In the genomic region with DNA sequence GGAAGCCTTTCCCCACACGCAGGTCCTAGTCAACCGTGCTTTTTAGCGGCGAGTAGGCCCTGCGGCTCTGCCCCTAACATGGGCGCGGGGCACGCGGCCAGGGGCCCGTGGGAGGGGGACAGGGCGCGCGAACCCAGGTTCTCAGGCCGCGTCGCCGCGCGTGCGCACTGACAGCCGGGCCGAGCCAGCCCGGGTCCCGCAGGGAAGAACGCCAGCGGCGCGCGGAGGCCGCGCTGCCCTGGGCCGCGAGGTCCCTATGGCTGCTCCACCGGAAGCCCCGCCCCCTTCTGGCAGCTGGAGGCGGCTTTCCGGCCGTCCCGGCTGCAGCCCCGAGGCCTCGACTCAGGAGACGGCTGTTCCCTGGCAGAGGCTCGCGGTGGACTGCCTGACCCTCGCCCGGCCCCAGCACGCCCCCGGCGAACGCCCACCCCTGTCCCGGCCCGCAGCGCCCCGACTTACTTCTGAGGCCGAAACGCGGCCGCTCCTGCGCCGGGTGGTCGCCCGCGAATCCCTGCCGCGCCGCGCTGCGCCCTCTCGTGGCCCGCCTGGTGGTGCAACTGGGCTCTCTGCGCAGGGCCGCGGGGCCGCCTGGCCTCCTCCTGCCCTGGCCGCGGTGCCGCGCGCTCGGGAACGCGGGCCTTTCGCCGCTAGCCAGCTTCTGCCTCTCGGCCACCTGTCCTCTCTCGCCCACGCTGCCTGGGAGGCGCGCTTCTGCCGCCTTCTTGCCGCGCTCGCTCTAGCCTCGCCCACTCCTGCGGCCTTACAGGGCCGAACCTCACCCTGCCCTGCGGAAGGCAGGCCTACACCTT, we compare ENCODE assay signal across 1 cellular context.
TF ChIP-seq lines count a peak whose summit lies in the region.

No MANE protein-coding gene starts in this region.

TF ChIP-seq in HepG2, 621 proteins besides CTCF, POLR2A, EP300 and RAD21 (continued from another document and continues in another):
- TF ChIP-seq, protein P1, sequence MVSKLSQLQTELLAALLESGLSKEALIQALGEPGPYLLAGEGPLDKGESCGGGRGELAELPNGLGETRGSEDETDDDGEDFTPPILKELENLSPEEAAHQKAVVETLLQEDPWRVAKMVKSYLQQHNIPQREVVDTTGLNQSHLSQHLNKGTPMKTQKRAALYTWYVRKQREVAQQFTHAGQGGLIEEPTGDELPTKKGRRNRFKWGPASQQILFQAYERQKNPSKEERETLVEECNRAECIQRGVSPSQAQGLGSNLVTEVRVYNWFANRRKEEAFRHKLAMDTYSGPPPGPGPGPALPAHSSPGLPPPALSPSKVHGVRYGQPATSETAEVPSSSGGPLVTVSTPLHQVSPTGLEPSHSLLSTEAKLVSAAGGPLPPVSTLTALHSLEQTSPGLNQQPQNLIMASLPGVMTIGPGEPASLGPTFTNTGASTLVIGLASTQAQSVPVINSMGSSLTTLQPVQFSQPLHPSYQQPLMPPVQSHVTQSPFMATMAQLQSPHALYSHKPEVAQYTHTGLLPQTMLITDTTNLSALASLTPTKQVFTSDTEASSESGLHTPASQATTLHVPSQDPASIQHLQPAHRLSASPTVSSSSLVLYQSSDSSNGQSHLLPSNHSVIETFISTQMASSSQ (IDR thresholded peaks at IDR 0.05; ENCODE audit: low read depth): no peak
- TF ChIP-seq, protein P1 (CRISPR knock-in tag; IDR thresholded peaks at IDR 0.05; ENCODE audit: borderline replicate concordance): 0 out of 2 replicates have a peak, but pooled peaks have one; percentile 30
- TF ChIP-seq BRD4 (CRISPR knock-in tag; IDR thresholded peaks at IDR 0.05): peak; percentile 12; the same call in 1 of the 2 replicates
- peak; percentile 91 for TF ChIP-seq ZNF589 (CRISPR knock-in tag; conservative IDR thresholded peaks at IDR 0.05)
- TF ChIP-seq, protein P2, sequence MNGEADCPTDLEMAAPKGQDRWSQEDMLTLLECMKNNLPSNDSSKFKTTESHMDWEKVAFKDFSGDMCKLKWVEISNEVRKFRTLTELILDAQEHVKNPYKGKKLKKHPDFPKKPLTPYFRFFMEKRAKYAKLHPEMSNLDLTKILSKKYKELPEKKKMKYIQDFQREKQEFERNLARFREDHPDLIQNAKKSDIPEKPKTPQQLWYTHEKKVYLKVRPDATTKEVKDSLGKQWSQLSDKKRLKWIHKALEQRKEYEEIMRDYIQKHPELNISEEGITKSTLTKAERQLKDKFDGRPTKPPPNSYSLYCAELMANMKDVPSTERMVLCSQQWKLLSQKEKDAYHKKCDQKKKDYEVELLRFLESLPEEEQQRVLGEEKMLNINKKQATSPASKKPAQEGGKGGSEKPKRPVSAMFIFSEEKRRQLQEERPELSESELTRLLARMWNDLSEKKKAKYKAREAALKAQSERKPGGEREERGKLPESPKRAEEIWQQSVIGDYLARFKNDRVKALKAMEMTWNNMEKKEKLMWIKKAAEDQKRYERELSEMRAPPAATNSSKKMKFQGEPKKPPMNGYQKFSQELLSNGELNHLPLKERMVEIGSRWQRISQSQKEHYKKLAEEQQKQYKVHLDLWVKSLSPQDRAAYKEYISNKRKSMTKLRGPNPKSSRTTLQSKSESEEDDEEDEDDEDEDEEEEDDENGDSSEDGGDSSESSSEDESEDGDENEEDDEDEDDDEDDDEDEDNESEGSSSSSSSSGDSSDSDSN (CRISPR knock-in tag; IDR thresholded peaks at IDR 0.05): peak; percentile 95
- TF ChIP-seq, protein P3, sequence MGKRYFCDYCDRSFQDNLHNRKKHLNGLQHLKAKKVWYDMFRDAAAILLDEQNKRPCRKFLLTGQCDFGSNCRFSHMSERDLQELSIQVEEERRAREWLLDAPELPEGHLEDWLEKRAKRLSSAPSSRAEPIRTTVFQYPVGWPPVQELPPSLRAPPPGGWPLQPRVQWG (CRISPR knock-in tag; IDR thresholded peaks at IDR 0.05; ENCODE audit: borderline replicate concordance, low read depth): no peak
- no peak for TF ChIP-seq HHEX (CRISPR knock-in tag; IDR thresholded peaks at IDR 0.05)
- peak; percentile 93 for TF ChIP-seq ZNF567 (CRISPR knock-in tag; IDR thresholded peaks at IDR 0.05; ENCODE audit: borderline replicate concordance)
- TF ChIP-seq SOX6 (IDR thresholded peaks at IDR 0.05): no peak
- TF ChIP-seq SOX6 (CRISPR knock-in tag; IDR thresholded peaks at IDR 0.05): no peak
- no peak for TF ChIP-seq ADNP (CRISPR knock-in tag; IDR thresholded peaks at IDR 0.05)
- 0 out of 2 replicates have a peak, but pooled peaks have one; percentile 27 for TF ChIP-seq FOSL1 (CRISPR knock-in tag; IDR thresholded peaks at IDR 0.05; ENCODE audit: borderline replicate concordance)
- TF ChIP-seq ARNT (IDR thresholded peaks at IDR 0.05): no peak
- peak; percentile 77; the same call in 1 of the 2 replicates for TF ChIP-seq HOXA9 (CRISPR knock-in tag; IDR thresholded peaks at IDR 0.05; ENCODE audit: borderline replicate concordance)
- TF ChIP-seq, protein P4, sequence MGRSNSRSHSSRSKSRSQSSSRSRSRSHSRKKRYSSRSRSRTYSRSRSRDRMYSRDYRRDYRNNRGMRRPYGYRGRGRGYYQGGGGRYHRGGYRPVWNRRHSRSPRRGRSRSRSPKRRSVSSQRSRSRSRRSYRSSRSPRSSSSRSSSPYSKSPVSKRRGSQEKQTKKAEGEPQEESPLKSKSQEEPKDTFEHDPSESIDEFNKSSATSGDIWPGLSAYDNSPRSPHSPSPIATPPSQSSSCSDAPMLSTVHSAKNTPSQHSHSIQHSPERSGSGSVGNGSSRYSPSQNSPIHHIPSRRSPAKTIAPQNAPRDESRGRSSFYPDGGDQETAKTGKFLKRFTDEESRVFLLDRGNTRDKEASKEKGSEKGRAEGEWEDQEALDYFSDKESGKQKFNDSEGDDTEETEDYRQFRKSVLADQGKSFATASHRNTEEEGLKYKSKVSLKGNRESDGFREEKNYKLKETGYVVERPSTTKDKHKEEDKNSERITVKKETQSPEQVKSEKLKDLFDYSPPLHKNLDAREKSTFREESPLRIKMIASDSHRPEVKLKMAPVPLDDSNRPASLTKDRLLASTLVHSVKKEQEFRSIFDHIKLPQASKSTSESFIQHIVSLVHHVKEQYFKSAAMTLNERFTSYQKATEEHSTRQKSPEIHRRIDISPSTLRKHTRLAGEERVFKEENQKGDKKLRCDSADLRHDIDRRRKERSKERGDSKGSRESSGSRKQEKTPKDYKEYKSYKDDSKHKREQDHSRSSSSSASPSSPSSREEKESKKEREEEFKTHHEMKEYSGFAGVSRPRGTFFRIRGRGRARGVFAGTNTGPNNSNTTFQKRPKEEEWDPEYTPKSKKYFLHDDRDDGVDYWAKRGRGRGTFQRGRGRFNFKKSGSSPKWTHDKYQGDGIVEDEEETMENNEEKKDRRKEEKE (IDR thresholded peaks at IDR 0.05): no peak
- TF ChIP-seq ZNF883 (CRISPR knock-in tag; IDR thresholded peaks at IDR 0.05; ENCODE audit: not compliant biosample characterization): peak; percentile 70
- TF ChIP-seq KLF13 (CRISPR knock-in tag; IDR thresholded peaks at IDR 0.05): peak; percentile 10; the same call in 1 of the 2 replicates
- no peak for TF ChIP-seq ZNF350 (CRISPR knock-in tag; IDR thresholded peaks at IDR 0.05; ENCODE audit: borderline replicate concordance, low read depth)
- TF ChIP-seq, protein P5, sequence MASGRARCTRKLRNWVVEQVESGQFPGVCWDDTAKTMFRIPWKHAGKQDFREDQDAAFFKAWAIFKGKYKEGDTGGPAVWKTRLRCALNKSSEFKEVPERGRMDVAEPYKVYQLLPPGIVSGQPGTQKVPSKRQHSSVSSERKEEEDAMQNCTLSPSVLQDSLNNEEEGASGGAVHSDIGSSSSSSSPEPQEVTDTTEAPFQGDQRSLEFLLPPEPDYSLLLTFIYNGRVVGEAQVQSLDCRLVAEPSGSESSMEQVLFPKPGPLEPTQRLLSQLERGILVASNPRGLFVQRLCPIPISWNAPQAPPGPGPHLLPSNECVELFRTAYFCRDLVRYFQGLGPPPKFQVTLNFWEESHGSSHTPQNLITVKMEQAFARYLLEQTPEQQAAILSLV (CRISPR knock-in tag; IDR thresholded peaks at IDR 0.05; ENCODE audit: borderline replicate concordance): peak; percentile 75; the same call in 1 of the 2 replicates
- TF ChIP-seq KAT8 (CRISPR knock-in tag; IDR thresholded peaks at IDR 0.05): peak; percentile 62; the same call in 1 of the 2 replicates
- TF ChIP-seq, protein P6, sequence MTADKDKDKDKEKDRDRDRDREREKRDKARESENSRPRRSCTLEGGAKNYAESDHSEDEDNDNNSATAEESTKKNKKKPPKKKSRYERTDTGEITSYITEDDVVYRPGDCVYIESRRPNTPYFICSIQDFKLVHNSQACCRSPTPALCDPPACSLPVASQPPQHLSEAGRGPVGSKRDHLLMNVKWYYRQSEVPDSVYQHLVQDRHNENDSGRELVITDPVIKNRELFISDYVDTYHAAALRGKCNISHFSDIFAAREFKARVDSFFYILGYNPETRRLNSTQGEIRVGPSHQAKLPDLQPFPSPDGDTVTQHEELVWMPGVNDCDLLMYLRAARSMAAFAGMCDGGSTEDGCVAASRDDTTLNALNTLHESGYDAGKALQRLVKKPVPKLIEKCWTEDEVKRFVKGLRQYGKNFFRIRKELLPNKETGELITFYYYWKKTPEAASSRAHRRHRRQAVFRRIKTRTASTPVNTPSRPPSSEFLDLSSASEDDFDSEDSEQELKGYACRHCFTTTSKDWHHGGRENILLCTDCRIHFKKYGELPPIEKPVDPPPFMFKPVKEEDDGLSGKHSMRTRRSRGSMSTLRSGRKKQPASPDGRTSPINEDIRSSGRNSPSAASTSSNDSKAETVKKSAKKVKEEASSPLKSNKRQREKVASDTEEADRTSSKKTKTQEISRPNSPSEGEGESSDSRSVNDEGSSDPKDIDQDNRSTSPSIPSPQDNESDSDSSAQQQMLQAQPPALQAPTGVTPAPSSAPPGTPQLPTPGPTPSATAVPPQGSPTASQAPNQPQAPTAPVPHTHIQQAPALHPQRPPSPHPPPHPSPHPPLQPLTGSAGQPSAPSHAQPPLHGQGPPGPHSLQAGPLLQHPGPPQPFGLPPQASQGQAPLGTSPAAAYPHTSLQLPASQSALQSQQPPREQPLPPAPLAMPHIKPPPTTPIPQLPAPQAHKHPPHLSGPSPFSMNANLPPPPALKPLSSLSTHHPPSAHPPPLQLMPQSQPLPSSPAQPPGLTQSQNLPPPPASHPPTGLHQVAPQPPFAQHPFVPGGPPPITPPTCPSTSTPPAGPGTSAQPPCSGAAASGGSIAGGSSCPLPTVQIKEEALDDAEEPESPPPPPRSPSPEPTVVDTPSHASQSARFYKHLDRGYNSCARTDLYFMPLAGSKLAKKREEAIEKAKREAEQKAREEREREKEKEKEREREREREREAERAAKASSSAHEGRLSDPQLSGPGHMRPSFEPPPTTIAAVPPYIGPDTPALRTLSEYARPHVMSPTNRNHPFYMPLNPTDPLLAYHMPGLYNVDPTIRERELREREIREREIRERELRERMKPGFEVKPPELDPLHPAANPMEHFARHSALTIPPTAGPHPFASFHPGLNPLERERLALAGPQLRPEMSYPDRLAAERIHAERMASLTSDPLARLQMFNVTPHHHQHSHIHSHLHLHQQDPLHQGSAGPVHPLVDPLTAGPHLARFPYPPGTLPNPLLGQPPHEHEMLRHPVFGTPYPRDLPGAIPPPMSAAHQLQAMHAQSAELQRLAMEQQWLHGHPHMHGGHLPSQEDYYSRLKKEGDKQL (CRISPR knock-in tag; IDR thresholded peaks at IDR 0.05; ENCODE audit: low read depth): peak; percentile 9; the same call in 1 of the 2 replicates
- TF ChIP-seq, protein P7, sequence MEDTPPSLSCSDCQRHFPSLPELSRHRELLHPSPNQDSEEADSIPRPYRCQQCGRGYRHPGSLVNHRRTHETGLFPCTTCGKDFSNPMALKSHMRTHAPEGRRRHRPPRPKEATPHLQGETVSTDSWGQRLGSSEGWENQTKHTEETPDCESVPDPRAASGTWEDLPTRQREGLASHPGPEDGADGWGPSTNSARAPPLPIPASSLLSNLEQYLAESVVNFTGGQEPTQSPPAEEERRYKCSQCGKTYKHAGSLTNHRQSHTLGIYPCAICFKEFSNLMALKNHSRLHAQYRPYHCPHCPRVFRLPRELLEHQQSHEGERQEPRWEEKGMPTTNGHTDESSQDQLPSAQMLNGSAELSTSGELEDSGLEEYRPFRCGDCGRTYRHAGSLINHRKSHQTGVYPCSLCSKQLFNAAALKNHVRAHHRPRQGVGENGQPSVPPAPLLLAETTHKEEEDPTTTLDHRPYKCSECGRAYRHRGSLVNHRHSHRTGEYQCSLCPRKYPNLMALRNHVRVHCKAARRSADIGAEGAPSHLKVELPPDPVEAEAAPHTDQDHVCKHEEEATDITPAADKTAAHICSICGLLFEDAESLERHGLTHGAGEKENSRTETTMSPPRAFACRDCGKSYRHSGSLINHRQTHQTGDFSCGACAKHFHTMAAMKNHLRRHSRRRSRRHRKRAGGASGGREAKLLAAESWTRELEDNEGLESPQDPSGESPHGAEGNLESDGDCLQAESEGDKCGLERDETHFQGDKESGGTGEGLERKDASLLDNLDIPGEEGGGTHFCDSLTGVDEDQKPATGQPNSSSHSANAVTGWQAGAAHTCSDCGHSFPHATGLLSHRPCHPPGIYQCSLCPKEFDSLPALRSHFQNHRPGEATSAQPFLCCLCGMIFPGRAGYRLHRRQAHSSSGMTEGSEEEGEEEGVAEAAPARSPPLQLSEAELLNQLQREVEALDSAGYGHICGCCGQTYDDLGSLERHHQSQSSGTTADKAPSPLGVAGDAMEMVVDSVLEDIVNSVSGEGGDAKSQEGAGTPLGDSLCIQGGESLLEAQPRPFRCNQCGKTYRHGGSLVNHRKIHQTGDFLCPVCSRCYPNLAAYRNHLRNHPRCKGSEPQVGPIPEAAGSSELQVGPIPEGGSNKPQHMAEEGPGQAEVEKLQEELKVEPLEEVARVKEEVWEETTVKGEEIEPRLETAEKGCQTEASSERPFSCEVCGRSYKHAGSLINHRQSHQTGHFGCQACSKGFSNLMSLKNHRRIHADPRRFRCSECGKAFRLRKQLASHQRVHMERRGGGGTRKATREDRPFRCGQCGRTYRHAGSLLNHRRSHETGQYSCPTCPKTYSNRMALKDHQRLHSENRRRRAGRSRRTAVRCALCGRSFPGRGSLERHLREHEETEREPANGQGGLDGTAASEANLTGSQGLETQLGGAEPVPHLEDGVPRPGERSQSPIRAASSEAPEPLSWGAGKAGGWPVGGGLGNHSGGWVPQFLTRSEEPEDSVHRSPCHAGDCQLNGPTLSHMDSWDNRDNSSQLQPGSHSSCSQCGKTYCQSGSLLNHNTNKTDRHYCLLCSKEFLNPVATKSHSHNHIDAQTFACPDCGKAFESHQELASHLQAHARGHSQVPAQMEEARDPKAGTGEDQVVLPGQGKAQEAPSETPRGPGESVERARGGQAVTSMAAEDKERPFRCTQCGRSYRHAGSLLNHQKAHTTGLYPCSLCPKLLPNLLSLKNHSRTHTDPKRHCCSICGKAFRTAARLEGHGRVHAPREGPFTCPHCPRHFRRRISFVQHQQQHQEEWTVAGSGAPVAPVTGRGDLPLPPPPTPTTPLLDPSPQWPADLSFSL (CRISPR knock-in tag; IDR thresholded peaks at IDR 0.05): no peak; the same call in 1 of the 2 replicates
- no peak; the same call in 1 of the 2 replicates for TF ChIP-seq NCOA1 (CRISPR knock-in tag; IDR thresholded peaks at IDR 0.05)
- 0 out of 2 replicates have a peak, but pooled peaks have one; percentile 35 for TF ChIP-seq TP53 (CRISPR knock-in tag; conservative IDR thresholded peaks at IDR 0.05)
- no peak for TF ChIP-seq SP5 (CRISPR knock-in tag; IDR thresholded peaks at IDR 0.05; ENCODE audit: borderline replicate concordance, low read depth)
